2 cellular contexts compared by ENCODE assay signal in genomic region chr3:102005551-102005950, GRCh38.
TF ChIP-seq lines count a peak whose summit lies in the region.

No MANE protein-coding gene starts in this region.

TF ChIP-seq in SK-N-SH, 30 proteins besides CTCF, POLR2A, EP300 and RAD21 (continued from another document):
- TF ChIP-seq IRF3 (IDR thresholded peaks at IDR 0.05; ENCODE audit: low read depth, low read length) (no peak), RFX5 (IDR thresholded peaks at IDR 0.05; ENCODE audit: low read length) (no peak), USF2 (IDR thresholded peaks at IDR 0.05; ENCODE audit: borderline replicate concordance, low read depth, low read length) (no peak)

TF ChIP-seq in SK-N-SH treated with all-trans-retinoic acid at 6 μM for 48 hours, 23 proteins besides CTCF, POLR2A, EP300 and RAD21 (continued from another document):
- TF ChIP-seq POU6F1 (CRISPR knock-in tag; IDR thresholded peaks at IDR 0.05; ENCODE audit: borderline replicate concordance, low read depth) (no peak), ZC3H10 (CRISPR knock-in tag; IDR thresholded peaks at IDR 0.05) (no peak), RARB (CRISPR knock-in tag; IDR thresholded peaks at IDR 0.05) (no peak), CREB5 (CRISPR knock-in tag; IDR thresholded peaks at IDR 0.05; ENCODE audit: low read depth) (no peak), TSHZ2 (CRISPR knock-in tag; IDR thresholded peaks at IDR 0.05) (no peak), CSRNP3 (CRISPR knock-in tag; IDR thresholded peaks at IDR 0.05) (no peak), PPARA (CRISPR knock-in tag; IDR thresholded peaks at IDR 0.05; ENCODE audit: borderline replicate concordance) (no peak), BACH2 (CRISPR knock-in tag; IDR thresholded peaks at IDR 0.05; ENCODE audit: borderline replicate concordance) (no peak), PATZ1 (CRISPR knock-in tag; IDR thresholded peaks at IDR 0.05; ENCODE audit: borderline replicate concordance) (no peak), ZNF565 (CRISPR knock-in tag; conservative IDR thresholded peaks at IDR 0.05; ENCODE audit: low read depth) (no peak), TOX (CRISPR knock-in tag; IDR thresholded peaks at IDR 0.05; ENCODE audit: borderline replicate concordance) (no peak), TCF4 (CRISPR knock-in tag; IDR thresholded peaks at IDR 0.05; ENCODE audit: borderline replicate concordance) (no peak), ARNTL (CRISPR knock-in tag; IDR thresholded peaks at IDR 0.05; ENCODE audit: borderline replicate concordance, low read depth) (no peak), CSDC2 (CRISPR knock-in tag; IDR thresholded peaks at IDR 0.05) (no peak), GLIS3 (CRISPR knock-in tag; IDR thresholded peaks at IDR 0.05) (no peak), ISL1 (CRISPR knock-in tag; IDR thresholded peaks at IDR 0.05) (no peak)
